Comparison of ENCODE assay signal across 8 cellular contexts in the genomic region with DNA sequence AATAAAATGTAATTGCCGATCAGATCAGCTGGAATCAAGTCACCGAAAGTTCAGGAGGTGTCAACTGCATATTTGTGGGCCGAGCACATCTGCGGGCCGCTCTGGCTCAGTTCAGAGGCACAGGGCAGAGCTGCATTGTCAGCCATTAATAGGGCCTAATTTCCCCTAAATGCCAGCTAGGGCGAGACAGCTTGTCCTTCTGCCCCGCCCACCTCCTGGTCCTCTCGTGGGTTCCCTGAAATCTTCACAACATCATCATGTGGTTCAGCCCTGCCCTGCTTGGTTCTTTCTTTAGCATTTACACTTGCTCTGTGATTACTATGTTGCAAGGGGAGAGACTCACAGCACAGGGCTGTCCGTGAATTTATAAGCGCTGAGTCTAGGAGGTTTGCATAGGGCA.
DNase-seq lines count a peak whose midpoint lies in the region; ATAC-seq, FAIRE-seq and TF ChIP-seq lines count a peak whose summit lies in the region.
"Had no signal": no experiment of that assay in that cellular context is flagged by ENCODE, and none has a peak within 500 bp of the region (broad histone marks: within the 10 kb centered on the region; RNA-seq: fewer than 3 reads in every experiment).

No MANE protein-coding gene starts in this region.

- H3K4me3 Mint-ChIP-seq in astrocyte (ENCODE audit: unreplicated experiment): no peak overlapping the region
- no peak overlapping the region for H3K4me3 Mint-ChIP-seq in activated CD8-positive, alpha-beta memory T cell treated with anti-CD3 and anti-CD28 coated beads, Interleukin-2, amount 10 ng/mL, durations not matched to agents 7 days and 5 days
- H3K4me3 Mint-ChIP-seq: naive thymus-derived CD8-positive, alpha-beta T cell had no signal

- H3K27me3 ChIP-seq in HUES6 (ENCODE audit: control insufficient read depth, insufficient read depth, low read length): no peaks in the 10 kb centered on the region
- H3K27me3 ChIP-seq in astrocyte (ENCODE audit: insufficient read depth, low read length): no peaks in the 10 kb centered on the region
- no peaks in the 10 kb centered on the region for H3K27me3 ChIP-seq in thoracic aorta (replicated peaks; ENCODE audit: insufficient read depth)

- ATAC-seq in left lobe of liver (peak; percentile 37), thoracic aorta (ENCODE audit: insufficient number of reproducible peaks, low FRiP score, low read depth) (no peak)
- ATAC-seq in activated CD8-positive, alpha-beta memory T cell treated with anti-CD3 and anti-CD28 coated beads, Interleukin-2, amount 10 ng/mL, durations not matched to agents 7 days and 5 days: no peak
- ATAC-seq: naive thymus-derived CD8-positive, alpha-beta T cell had no signal

- peak overlapping the region; percentile 76 for H3K27ac Mint-ChIP-seq in astrocyte (ENCODE audit: unreplicated experiment)
- no peak overlapping the region for H3K27ac Mint-ChIP-seq in activated CD8-positive, alpha-beta memory T cell treated with anti-CD3 and anti-CD28 coated beads, Interleukin-2, amount 10 ng/mL, durations not matched to agents 7 days and 5 days

- H3K4me2 ChIP-seq in astrocyte (ENCODE audit: low read length): peak overlapping the region; percentile 34

- peak overlapping the region; percentile 79; the same call in 1 of the 2 replicates for H3K27ac ChIP-seq in HUES6 (ENCODE audit: low read depth, low read length)
- no peak overlapping the region for H3K27ac ChIP-seq in astrocyte (ENCODE audit: low read depth, low read length)
- H3K27ac ChIP-seq in thoracic aorta: peak overlapping the region; percentile 13 to 50

- H3K36me3 ChIP-seq in HUES6 (ENCODE audit: control insufficient read depth, insufficient read depth, low read length) (no peaks in the 10 kb centered on the region), astrocyte (ENCODE audit: insufficient read depth, low read length) (no peaks in the 10 kb centered on the region), thoracic aorta (no peaks in the 10 kb centered on the region)

- peaks cover 11% of the 10 kb centered on the region for H4K20me1 ChIP-seq in astrocyte (ENCODE audit: insufficient read depth, low read length)

- CTCF ChIA-PET in activated CD8-positive, alpha-beta memory T cell treated with anti-CD3 and anti-CD28 coated beads, Interleukin-2, amount 10 ng/mL, durations not matched to agents 7 days and 5 days (lab: Charles Lee): no interaction called here

- peak; percentile 25 for DNase-seq in astrocyte (ENCODE audit: low read depth)
- DNase-seq in left lobe of liver (ENCODE audit: low spot score): no peak
- DNase-seq in thoracic aorta (ENCODE audit: low spot score): peak; percentile 43
- DNase-seq in activated CD4-positive, alpha-beta T cell treated with anti-CD3 and anti-CD28 coated beads for 1 hour: no peak
- DNase-seq in activated CD8-positive, alpha-beta memory T cell treated with anti-CD3 and anti-CD28 coated beads, Interleukin-2, amount 10 ng/mL, durations not matched to agents 7 days and 5 days: no peak
- no peak for DNase-seq in COR-L47 (lab: John Stamatoyannopoulos, UW)
- DNase-seq: naive thymus-derived CD8-positive, alpha-beta T cell had no signal

- H3K9ac ChIP-seq in HUES6 (ENCODE audit: low read length): peak overlapping the region; percentile 62
- no peak overlapping the region for H3K9ac ChIP-seq in astrocyte (ENCODE audit: low read length)

- no peaks in the 10 kb centered on the region for H3K27me3 Mint-ChIP-seq in astrocyte (ENCODE audit: low read depth, unreplicated experiment)
- no peaks in the 10 kb centered on the region for H3K27me3 Mint-ChIP-seq in activated CD8-positive, alpha-beta memory T cell treated with anti-CD3 and anti-CD28 coated beads, Interleukin-2, amount 10 ng/mL, durations not matched to agents 7 days and 5 days
- H3K27me3 Mint-ChIP-seq: naive thymus-derived CD8-positive, alpha-beta T cell had no signal

- peaks cover 42% of the 10 kb centered on the region for H3K4me1 Mint-ChIP-seq in astrocyte (ENCODE audit: low read depth, unreplicated experiment)
- peaks cover 48% of the 10 kb centered on the region for H3K4me1 Mint-ChIP-seq in activated CD8-positive, alpha-beta memory T cell treated with anti-CD3 and anti-CD28 coated beads, Interleukin-2, amount 10 ng/mL, durations not matched to agents 7 days and 5 days

- H3K79me2 ChIP-seq in astrocyte (ENCODE audit: insufficient read depth, low read length): peaks cover 3% of the 10 kb centered on the region

- H3K4me1 ChIP-seq in HUES6 (ENCODE audit: control insufficient read depth, insufficient read depth, low read length): peaks cover 29% of the 10 kb centered on the region
- H3K4me1 ChIP-seq in astrocyte (ENCODE audit: insufficient read depth, low read length): peaks cover 36% of the 10 kb centered on the region
- H3K4me1 ChIP-seq in thoracic aorta (ENCODE audit: control insufficient read depth in 1 of 2, low read depth in 2 of 2): peaks cover 16 to 34% of the 10 kb centered on the region in 2 donors

- no peak for FAIRE-seq in astrocyte (lab: Jason Lieb, UNC)

- H2AFZ ChIP-seq in astrocyte (ENCODE audit: low read depth, low read length): no peak overlapping the region

- H3K9me3 ChIP-seq in HUES6 (ENCODE audit: control insufficient read depth, insufficient read depth, low read depth, low read length) (peaks cover 4% of the 10 kb centered on the region; the same call in 1 of the 2 replicates), astrocyte (ENCODE audit: insufficient read depth, low read depth, low read length) (no peaks in the 10 kb centered on the region), thoracic aorta (no peaks in the 10 kb centered on the region)

- H3K9me3 Mint-ChIP-seq in astrocyte (ENCODE audit: unreplicated experiment): no peaks in the 10 kb centered on the region
- H3K9me3 Mint-ChIP-seq in activated CD8-positive, alpha-beta memory T cell treated with anti-CD3 and anti-CD28 coated beads, Interleukin-2, amount 10 ng/mL, durations not matched to agents 7 days and 5 days (ENCODE audit: low read depth): no peaks in the 10 kb centered on the region
- H3K9me3 Mint-ChIP-seq: naive thymus-derived CD8-positive, alpha-beta T cell had no signal

- peak overlapping the region; percentile 37; the same call in 1 of the 2 replicates for H3K4me3 ChIP-seq in HUES6 (ENCODE audit: low read depth, low read length)
- no peak overlapping the region for H3K4me3 ChIP-seq in astrocyte (ENCODE audit: insufficient read depth, low read depth, low read length)
- no peak overlapping the region for H3K4me3 ChIP-seq in thoracic aorta

- peaks cover 5% of the 10 kb centered on the region for H3K36me3 Mint-ChIP-seq in astrocyte (ENCODE audit: low read depth, unreplicated experiment)
- peaks cover 33% of the 10 kb centered on the region for H3K36me3 Mint-ChIP-seq in activated CD8-positive, alpha-beta memory T cell treated with anti-CD3 and anti-CD28 coated beads, Interleukin-2, amount 10 ng/mL, durations not matched to agents 7 days and 5 days

- TF ChIP-seq CTCF in astrocyte (IDR thresholded peaks at IDR 0.05; ENCODE audit: insufficient read depth, low read depth, low read length) (no peak), thoracic aorta (IDR thresholded peaks at IDR 0.05) (no peak)

Comparison
In these comparisons a context has a peak if more than half of its experiments do, and no peak if none do; other contexts are left out.
1. DNase-seq: peak in astrocyte (single experiment) and thoracic aorta (single experiment); none in left lobe of liver (single experiment), activated CD4-positive, alpha-beta T cell treated with anti-CD3 and anti-CD28 coated beads for 1 hour (single experiment), activated CD8-positive, alpha-beta memory T cell treated with anti-CD3 and anti-CD28 coated beads, Interleukin-2, amount 10 ng/mL, durations not matched to agents 7 days and 5 days (single experiment) and COR-L47 (single experiment).